Comparison of ENCODE assay signal across 1 cellular context in genomic region chr4:112230879-112231778, GRCh38.
TF ChIP-seq lines count a peak whose summit lies in the region.

No MANE protein-coding gene starts in this region.

TF ChIP-seq in HepG2, 621 proteins besides CTCF, POLR2A, EP300 and RAD21 (continued from another document and continues in another):
- TF ChIP-seq HNF4A (CRISPR knock-in tag; IDR thresholded peaks at IDR 0.05) (peak; percentile 97), NRL (CRISPR knock-in tag; IDR thresholded peaks at IDR 0.05; ENCODE audit: borderline replicate concordance) (no peak), MXD3 (CRISPR knock-in tag; IDR thresholded peaks at IDR 0.05) (0 out of 2 replicates have a peak, but pooled peaks have one; percentile 2), ZNF782 (CRISPR knock-in tag; IDR thresholded peaks at IDR 0.05; ENCODE audit: borderline replicate concordance) (no peak), ZNF510 (CRISPR knock-in tag; IDR thresholded peaks at IDR 0.05; ENCODE audit: low read depth) (no peak), NFKB2 (CRISPR knock-in tag; IDR thresholded peaks at IDR 0.05; ENCODE audit: borderline replicate concordance) (0 out of 2 replicates have a peak, but pooled peaks have one; percentile 7), ATF4 (CRISPR knock-in tag; IDR thresholded peaks at IDR 0.05) (peak in 1 of 2 experiments; percentile 94; a peak in 2 of 4 replicates), TRIM22 (IDR thresholded peaks at IDR 0.05) (no peak), GABPA (IDR thresholded peaks at IDR 0.05; ENCODE audit: low read depth, low read length) (peak; percentile 77), GABPA (CRISPR knock-in tag; IDR thresholded peaks at IDR 0.05; ENCODE audit: low read depth) (peak; percentile 92), MXD4 (CRISPR knock-in tag; IDR thresholded peaks at IDR 0.05) (peak; percentile 16), MZF1 (CRISPR knock-in tag; IDR thresholded peaks at IDR 0.05; ENCODE audit: borderline replicate concordance) (no peak), RBAK (CRISPR knock-in tag; IDR thresholded peaks at IDR 0.05) (no peak), ZNF670 (CRISPR knock-in tag; IDR thresholded peaks at IDR 0.05; ENCODE audit: borderline replicate concordance) (peak; percentile 78; the same call in 1 of the 2 replicates), ZNF704 (CRISPR knock-in tag; IDR thresholded peaks at IDR 0.05; ENCODE audit: borderline replicate concordance) (no peak; the same call in 1 of the 2 replicates), ZNF691 (CRISPR knock-in tag; IDR thresholded peaks at IDR 0.05; ENCODE audit: borderline replicate concordance, low read depth) (no peak), GMEB2 (CRISPR knock-in tag; IDR thresholded peaks at IDR 0.05; ENCODE audit: low read depth) (peak; percentile 45; the same call in 1 of the 2 replicates), IRF9 (CRISPR knock-in tag; IDR thresholded peaks at IDR 0.05; ENCODE audit: borderline replicate concordance) (peak; percentile 14; the same call in 1 of the 2 replicates), MIER2 (CRISPR knock-in tag; IDR thresholded peaks at IDR 0.05) (peak; percentile 78; the same call in 1 of the 2 replicates), U2AF1 (optimal IDR thresholded peaks at IDR 0.05; ENCODE audit: low read depth, low read length) (no peak), NFE2L2 (IDR thresholded peaks at IDR 0.05; ENCODE audit: low read length) (no peak), NCOA1 (CRISPR knock-in tag; IDR thresholded peaks at IDR 0.05) (no peak), ZNF383 (CRISPR knock-in tag; IDR thresholded peaks at IDR 0.05; ENCODE audit: borderline replicate concordance) (no peak), ZNF362 (CRISPR knock-in tag; IDR thresholded peaks at IDR 0.05; ENCODE audit: borderline replicate concordance) (0 out of 2 replicates have a peak, but pooled peaks have one; percentile 5), ZNF318 (CRISPR knock-in tag; IDR thresholded peaks at IDR 0.05) (no peak), PREB (CRISPR knock-in tag; IDR thresholded peaks at IDR 0.05) (no peak), ZNF577 (CRISPR knock-in tag; IDR thresholded peaks at IDR 0.05; ENCODE audit: borderline replicate concordance, low read depth) (no peak), ZNF280B (CRISPR knock-in tag; IDR thresholded peaks at IDR 0.05; ENCODE audit: borderline replicate concordance) (no peak), ADNP (CRISPR knock-in tag; IDR thresholded peaks at IDR 0.05) (no peak), KDM5A (IDR thresholded peaks at IDR 0.05; ENCODE audit: borderline replicate concordance, low read length) (no peak), PAX8 (CRISPR knock-in tag; IDR thresholded peaks at IDR 0.05; ENCODE audit: borderline replicate concordance) (no peak), KLF9 (CRISPR knock-in tag; IDR thresholded peaks at IDR 0.05; ENCODE audit: low read depth) (no peak; the same call in 1 of the 2 replicates), TAF15 (IDR thresholded peaks at IDR 0.05; ENCODE audit: low read depth, low read length, poor library complexity, severe bottlenecking) (no peak), MLLT10 (CRISPR knock-in tag; IDR thresholded peaks at IDR 0.05) (no peak), ZSCAN9 (CRISPR knock-in tag; IDR thresholded peaks at IDR 0.05; ENCODE audit: borderline replicate concordance) (peak; percentile 76), SMAD3 (CRISPR knock-in tag; IDR thresholded peaks at IDR 0.05) (peak; percentile 65; the same call in 1 of the 2 replicates), TBL1XR1 (IDR thresholded peaks at IDR 0.05; ENCODE audit: borderline replicate concordance, low read length, partially characterized antibody) (no peak), ZNF546 (CRISPR knock-in tag; conservative IDR thresholded peaks at IDR 0.05) (0 out of 2 replicates have a peak, but pooled peaks have one; percentile 3), MBD4 (IDR thresholded peaks at IDR 0.05; ENCODE audit: borderline replicate concordance, low read length) (no peak)
